Comparison of ENCODE assay signal across 8 cellular contexts in genomic region chr11:125627236-125627910, GRCh38. TPM values are rescaled to one million over a fixed set of nuclear protein-coding genes. Genes with fewer than 3 reads are reported as not detected.
DNase-seq lines count a peak whose midpoint lies in the region; ATAC-seq and TF ChIP-seq lines count a peak whose summit lies in the region.
"Had no signal": no experiment of that assay in that cellular context is flagged by ENCODE, and none has a peak within 500 bp of the region (broad histone marks: within the 10 kb centered on the region; RNA-seq: fewer than 3 reads in every experiment).

No MANE protein-coding gene starts in this region.

- TF ChIP-seq CTCF in GM12865 (IDR thresholded peaks at IDR 0.05; ENCODE audit: insufficient read depth, low read depth, low read length, missing control alignments) (no peak), OCI-LY1 (IDR thresholded peaks at IDR 0.05; ENCODE audit: low read length) (no peak), neural crest cell (conservative IDR thresholded peaks at IDR 0.05) (no peak), omental fat pad (IDR thresholded peaks at IDR 0.05) (no peak)

- H3K36me3 Mint-ChIP-seq in neural crest cell (ENCODE audit: low read depth) = no peaks in the 10 kb centered on the region

- H3K27me3 Mint-ChIP-seq in neural crest cell (ENCODE audit: low read depth) = peaks cover 2% of the 10 kb centered on the region

- H3K9me2 ChIP-seq in OCI-LY1 (ENCODE audit: low read depth, low read length) = no peaks in the 10 kb centered on the region

- peaks cover 28% of the 10 kb centered on the region for H3K4me1 Mint-ChIP-seq in neural crest cell

- peak overlapping the region; percentile 75 for H3K4me2 ChIP-seq in OCI-LY1 (ENCODE audit: low read length)

- DNase-seq in GM12865 (ENCODE audit: low read depth) (no peak), neural crest cell (ENCODE audit: low read depth, low spot score) (no peak), NCI-H2171 treated with DMSO at 0.1 percent for 48 hours (lab: John Stamatoyannopoulos, UW) (no peak), omental fat pad (ENCODE audit: low spot score) (no peak), SKM-1 (lab: John Stamatoyannopoulos, UW; ENCODE audit: unreplicated experiment) (no peak)
- DNase-seq: aorta had no signal

- H3K27ac ChIP-seq in OCI-LY1 (ENCODE audit: low read depth, low read length, poor library complexity, severe bottlenecking) = no peak overlapping the region
- no peak overlapping the region for H3K27ac ChIP-seq in duodenal mucosa (ENCODE audit: low read depth, low read length)

- no peak overlapping the region for H3K27ac Mint-ChIP-seq in neural crest cell (ENCODE audit: unreplicated experiment)

- H3K9ac ChIP-seq in OCI-LY1 (ENCODE audit: low read length) (peak overlapping the region; percentile 85), duodenal mucosa (ENCODE audit: low read depth in 1 of 2, low read length in 2 of 2) (peak overlapping the region in 1 of 2 donors; percentile 99)

- peaks cover 21% of the 10 kb centered on the region for H3K79me2 ChIP-seq in OCI-LY1 (ENCODE audit: insufficient read depth, low read length)

- H3K4me3 ChIP-seq in GM12865 (ENCODE audit: low read depth, low read length) (peak overlapping the region; percentile 93), OCI-LY1 (ENCODE audit: low read depth, low read length, poor library complexity, severe bottlenecking) (peak overlapping the region; percentile 85), duodenal mucosa (ENCODE audit: low read depth in 1 of 2, low read length in 2 of 2) (peak overlapping the region; percentile 82 to 94)

- peaks cover 29% of the 10 kb centered on the region for H3K36me3 ChIP-seq in OCI-LY1 (ENCODE audit: insufficient read depth, low read length)
- peaks cover 0 to 7% of the 10 kb centered on the region in 2 donors for H3K36me3 ChIP-seq in duodenal mucosa (ENCODE audit: control insufficient read depth in 1 of 2, insufficient read depth in 2 of 2, low read length in 2 of 2)

- no peak overlapping the region for H2AFZ ChIP-seq in OCI-LY1 (ENCODE audit: low read length)

- H3K4me1 ChIP-seq in OCI-LY1 (ENCODE audit: insufficient read depth, low read length, severe bottlenecking) (peaks cover 24% of the 10 kb centered on the region), duodenal mucosa (ENCODE audit: control insufficient read depth in 1 of 2, insufficient read depth in 2 of 2, low read length in 2 of 2) (peaks cover 13 to 19% of the 10 kb centered on the region in 2 donors)

- H3K9me3 ChIP-seq in OCI-LY1 (ENCODE audit: low read length) (no peaks in the 10 kb centered on the region), duodenal mucosa (ENCODE audit: control insufficient read depth in 1 of 2, low read length in 2 of 2) (no peaks in the 10 kb centered on the region)

- no peak for ATAC-seq in omental fat pad (ENCODE audit: low FRiP score)

- H3K27me3 ChIP-seq in OCI-LY1 (ENCODE audit: insufficient read depth, low read length) = no peaks in the 10 kb centered on the region
- no peaks in the 10 kb centered on the region for H3K27me3 ChIP-seq in duodenal mucosa (ENCODE audit: control insufficient read depth in 1 of 2, insufficient read depth in 2 of 2, low read length in 2 of 2)

- no peaks in the 10 kb centered on the region for H3K9me3 Mint-ChIP-seq in neural crest cell

- H3F3A ChIP-seq in OCI-LY1 (ENCODE audit: insufficient read depth, low read length) = no peaks in the 10 kb centered on the region

- peak overlapping the region; percentile 93 for H3K4me3 Mint-ChIP-seq in neural crest cell

- no peaks in the 10 kb centered on the region for H4K20me1 ChIP-seq in OCI-LY1 (ENCODE audit: insufficient read depth, low read length)

RNA-seq across cellular contexts. Expression of gene CHEK1, which starts 2.4 kb away (rescaled TPM):
- total RNA-seq in neural crest cell = 105 and 106 TPM in 2 replicates
- total RNA-seq in omental fat pad = 1 to 10 TPM; 1.2 to 5.4 (median 3.0) TPM

RNA-seq across cellular contexts. Expression of gene STT3A, which starts 34.7 kb away (rescaled TPM):
- 133 and 144 TPM in 2 replicates for total RNA-seq in neural crest cell
- 100 to 1,000 TPM in 1 of 4 donors, 10 to 100 TPM in 3; 66.8 to 135 (median 83.6) TPM for total RNA-seq in omental fat pad

RNA-seq across cellular contexts. Expression of gene ACRV1, which starts 53.3 kb away (rescaled TPM):
- total RNA-seq in neural crest cell = 0.73 and 1.2 TPM in 2 replicates
- not detected for total RNA-seq in omental fat pad
- total RNA-seq: aorta had no signal

RNA-seq across cellular contexts. Expression of gene EI24, which starts 58.1 kb away (rescaled TPM):
- 114 and 121 TPM in 2 replicates for total RNA-seq in neural crest cell
- total RNA-seq in omental fat pad = 100 to 1,000 TPM in 1 of 4 donors, 10 to 100 TPM in 3; 68.6 to 116 (median 85.5) TPM

Comparison
In these comparisons a context has a peak if more than half of its experiments do, and no peak if none do; other contexts are left out.
1. RNA of gene CHEK1, which starts 2.4 kb away (total RNA-seq): 105 to 106 TPM in neural crest cell; 1.2 to 5.4 TPM in omental fat pad; every median in the first group is over 10 times any median in the second.
2. Peak in every context shown above with its lines, with median percentiles within 50 percentile points of each other: H3K4me3 ChIP-seq.